ENCODE assay signal across 18 cellular contexts in the genomic region with DNA sequence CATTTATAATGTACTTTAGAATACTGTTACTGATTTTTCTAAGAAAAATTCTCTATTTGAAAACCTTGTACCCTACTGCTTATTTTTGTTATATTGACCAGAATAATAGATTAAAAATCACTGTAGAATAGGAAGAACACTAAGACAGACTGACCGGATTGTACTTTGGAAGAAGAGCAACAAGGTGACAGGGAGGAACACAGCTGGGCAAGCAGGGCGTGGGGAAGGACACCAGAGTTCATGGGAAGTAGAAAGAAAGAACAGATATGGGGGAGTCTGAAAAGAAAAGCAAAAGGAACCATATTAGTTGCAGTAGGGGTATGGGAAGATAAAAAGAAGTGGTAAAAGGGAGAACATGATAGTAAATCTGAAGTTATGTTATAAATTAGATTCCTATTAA. TPM values are rescaled to one million over a fixed set of nuclear protein-coding genes. Genes with fewer than 3 reads are reported as not detected.
A peak's percentile ranks its signal among the peaks of the same experiment; 100 is the strongest.
DNase-seq lines count a peak whose midpoint lies in the region; ATAC-seq and TF ChIP-seq lines count a peak whose summit lies in the region.
"Had no signal": no experiment of that assay in that cellular context is flagged by ENCODE, and none has a peak within 500 bp of the region (broad histone marks: within the 10 kb centered on the region; RNA-seq: fewer than 3 reads in every experiment).

No MANE protein-coding gene starts in this region.

- H3K4me3 ChIP-seq in mesenchymal stem cell (ENCODE audit: insufficient read depth in 1 of 2, low read depth in 1 of 2, low read length in 2 of 2) = no peak overlapping the region
- H3K4me3 ChIP-seq: BLaER1 treated with 17β-estradiol and CSF1 and Interleukin-3, amounts not matched to agents 10 nM and 100 nM had no signal

- H3K9me3 Mint-ChIP-seq in activated T-cell treated with anti-CD3 and anti-CD28 coated beads, Interleukin-2, amount 50 U/mL, for 72 hours = no peaks in the 10 kb centered on the region
- no peaks in the 10 kb centered on the region for H3K9me3 Mint-ChIP-seq in CD4-positive, alpha-beta T cell
- H3K9me3 Mint-ChIP-seq in immature natural killer cell = no peaks in the 10 kb centered on the region
- H3K9me3 Mint-ChIP-seq in naive thymus-derived CD8-positive, alpha-beta T cell = no peaks in the 10 kb centered on the region
- no peaks in the 10 kb centered on the region for H3K9me3 Mint-ChIP-seq in activated T-helper 2 cell treated with anti-CD3 and anti-CD28 coated beads, Interferon-gamma antibody, Interleukin-2, Interleukin-4, amounts not matched to agents 10 μg/mL and 5 μg/mL and 100 μg/mL, durations not matched to agents 14 hours and 24 hours and 36 hours
- H3K9me3 Mint-ChIP-seq: CD4-positive, alpha-beta memory T cell; H9 had no signal

- H3K23ac ChIP-seq in mesenchymal stem cell (ENCODE audit: low read length in 2 of 2) = no peak overlapping the region

- no peak overlapping the region for H2BK15ac ChIP-seq in mesenchymal stem cell (ENCODE audit: low read depth, poor library complexity, severe bottlenecking)

- H3K4ac ChIP-seq in mesenchymal stem cell (ENCODE audit: low read depth in 1 of 2, low read length in 2 of 2) = no peak overlapping the region

- no peaks in the 10 kb centered on the region for H3K27me3 Mint-ChIP-seq in activated T-cell treated with anti-CD3 and anti-CD28 coated beads, Interleukin-2, amount 50 U/mL, for 72 hours (ENCODE audit: low read depth)
- H3K27me3 Mint-ChIP-seq in CD4-positive, alpha-beta T cell = no peaks in the 10 kb centered on the region
- no peaks in the 10 kb centered on the region for H3K27me3 Mint-ChIP-seq in immature natural killer cell (ENCODE audit: low read depth in 3 of 3)
- H3K27me3 Mint-ChIP-seq in naive thymus-derived CD8-positive, alpha-beta T cell = no peaks in the 10 kb centered on the region
- H3K27me3 Mint-ChIP-seq in activated T-helper 2 cell treated with anti-CD3 and anti-CD28 coated beads, Interferon-gamma antibody, Interleukin-2, Interleukin-4, amounts not matched to agents 10 μg/mL and 5 μg/mL and 100 μg/mL, durations not matched to agents 14 hours and 24 hours and 36 hours (ENCODE audit: low read depth) = peaks cover 4% of the 10 kb centered on the region
- H3K27me3 Mint-ChIP-seq: CD4-positive, alpha-beta memory T cell had no signal

- no peak overlapping the region for H3K9ac ChIP-seq in mesenchymal stem cell (ENCODE audit: low read length)
- H3K9ac ChIP-seq: BLaER1 treated with 17β-estradiol and CSF1 and Interleukin-3, amounts not matched to agents 10 nM and 100 nM had no signal

- CTCF ChIA-PET in CD4-positive, alpha-beta T cell (lab: Charles Lee) = no interaction called here

- H2BK5ac ChIP-seq in mesenchymal stem cell (ENCODE audit: low read depth, low read length, poor library complexity, severe bottlenecking) = no peak overlapping the region

- POLR2A ChIA-PET in CD4-positive, alpha-beta T cell (lab: Charles Lee) = no interaction called here
- POLR2A ChIA-PET in naive thymus-derived CD8-positive, alpha-beta T cell (lab: Charles Lee) = no interaction called here

- H3K27ac Mint-ChIP-seq in activated T-cell treated with anti-CD3 and anti-CD28 coated beads, Interleukin-2, amount 50 U/mL, for 72 hours = peak overlapping the region; percentile 4
- peak overlapping the region; percentile 24 for H3K27ac Mint-ChIP-seq in CD4-positive, alpha-beta T cell
- peak overlapping the region; percentile 4 to 86 (median 70) for H3K27ac Mint-ChIP-seq in immature natural killer cell
- peak overlapping the region in 7 of 10 donors; percentile 1 to 78 (median 56) for H3K27ac Mint-ChIP-seq in naive thymus-derived CD8-positive, alpha-beta T cell
- H3K27ac Mint-ChIP-seq in activated T-helper 2 cell treated with anti-CD3 and anti-CD28 coated beads, Interferon-gamma antibody, Interleukin-2, Interleukin-4, amounts not matched to agents 10 μg/mL and 5 μg/mL and 100 μg/mL, durations not matched to agents 14 hours and 24 hours and 36 hours = no peak overlapping the region
- H3K27ac Mint-ChIP-seq: H9 had no signal

- H3K4me1 Mint-ChIP-seq in activated T-cell treated with anti-CD3 and anti-CD28 coated beads, Interleukin-2, amount 50 U/mL, for 72 hours (ENCODE audit: low read depth) = peaks cover 10% of the 10 kb centered on the region
- H3K4me1 Mint-ChIP-seq in CD4-positive, alpha-beta T cell (ENCODE audit: low read depth) = peaks cover 9% of the 10 kb centered on the region
- H3K4me1 Mint-ChIP-seq in immature natural killer cell = peaks cover 26 to 33% of the 10 kb centered on the region in 2 donors
- H3K4me1 Mint-ChIP-seq in naive thymus-derived CD8-positive, alpha-beta T cell = peaks cover 8 to 17% (median 12%) of the 10 kb centered on the region in 4 donors
- peaks cover 16% of the 10 kb centered on the region for H3K4me1 Mint-ChIP-seq in activated T-helper 2 cell treated with anti-CD3 and anti-CD28 coated beads, Interferon-gamma antibody, Interleukin-2, Interleukin-4, amounts not matched to agents 10 μg/mL and 5 μg/mL and 100 μg/mL, durations not matched to agents 14 hours and 24 hours and 36 hours (ENCODE audit: low read depth)

- no peak overlapping the region for H2BK12ac ChIP-seq in mesenchymal stem cell (ENCODE audit: low read length in 2 of 2)

- no peaks in the 10 kb centered on the region for H3K79me1 ChIP-seq in mesenchymal stem cell (replicated peaks; ENCODE audit: low read length, poor library complexity, severe bottlenecking)

- no peak overlapping the region for H3K14ac ChIP-seq in mesenchymal stem cell (ENCODE audit: low read length in 2 of 2)

- no peak overlapping the region for H2BK120ac ChIP-seq in mesenchymal stem cell (ENCODE audit: low read depth, low read length)

- no peak overlapping the region for H3K4me2 ChIP-seq in mesenchymal stem cell (ENCODE audit: low read length, poor library complexity, severe bottlenecking)
- H3K4me2 ChIP-seq: BLaER1 treated with 17β-estradiol and CSF1 and Interleukin-3, amounts not matched to agents 10 nM and 100 nM had no signal

- intact Hi-C loops in CD4-positive, alpha-beta T cell (cut with DNase I, micrococcal nuclease) = loop anchor here in 1 of 2 experiments (10.0 kb wide), 2 partner anchors 49 to 419 kb away; no protein-coding TSS in a partner anchor
- intact Hi-C loops in activated T-helper 2 cell treated with anti-CD3 and anti-CD28 coated beads, Interferon-gamma antibody, Interleukin-2, Interleukin-4, amounts not matched to agents 10 μg/mL and 5 μg/mL and 100 μg/mL, durations not matched to agents 14 hours and 24 hours and 36 hours (cut with micrococcal nuclease) = loop anchor here (2.0 kb wide), 1 partner anchor 43 kb away; no protein-coding TSS in a partner anchor

- H2AFZ ChIP-seq in mesenchymal stem cell (ENCODE audit: low read depth, low read length) = no peak overlapping the region

- no peak for ATAC-seq in activated T-cell treated with anti-CD3 and anti-CD28 coated beads, Interleukin-2, amount 50 U/mL, for 72 hours (replicated peaks in 1 of 2)
- no peak for ATAC-seq in CD4-positive, alpha-beta T cell (ENCODE audit: poor library complexity)
- ATAC-seq in naive thymus-derived CD8-positive, alpha-beta T cell = no peak

- H3K4me3 Mint-ChIP-seq in activated T-cell treated with anti-CD3 and anti-CD28 coated beads, Interleukin-2, amount 50 U/mL, for 72 hours = no peak overlapping the region
- no peak overlapping the region for H3K4me3 Mint-ChIP-seq in CD4-positive, alpha-beta T cell
- H3K4me3 Mint-ChIP-seq in immature natural killer cell = peak overlapping the region in 1 of 5 donors; percentile 7
- H3K4me3 Mint-ChIP-seq in naive thymus-derived CD8-positive, alpha-beta T cell = no peak overlapping the region
- H3K4me3 Mint-ChIP-seq in activated T-helper 2 cell treated with anti-CD3 and anti-CD28 coated beads, Interferon-gamma antibody, Interleukin-2, Interleukin-4, amounts not matched to agents 10 μg/mL and 5 μg/mL and 100 μg/mL, durations not matched to agents 14 hours and 24 hours and 36 hours (ENCODE audit: low read depth) = no peak overlapping the region
- H3K4me3 Mint-ChIP-seq: CD4-positive, alpha-beta memory T cell; H9 had no signal

- TF ChIP-seq CTCF in CD4-positive, alpha-beta T cell (IDR thresholded peaks at IDR 0.05) = no peak

- peaks cover 8 to 9% of the 10 kb centered on the region in 2 donors for H3K36me3 Mint-ChIP-seq in activated T-cell treated with anti-CD3 and anti-CD28 coated beads, Interleukin-2, amount 50 U/mL, for 72 hours (ENCODE audit: insufficient read depth in 2 of 2)
- peaks cover 33% of the 10 kb centered on the region for H3K36me3 Mint-ChIP-seq in CD4-positive, alpha-beta T cell (ENCODE audit: low read depth)
- H3K36me3 Mint-ChIP-seq in immature natural killer cell = peaks cover 15 to 29% (median 20%) of the 10 kb centered on the region in 3 donors
- H3K36me3 Mint-ChIP-seq in naive thymus-derived CD8-positive, alpha-beta T cell = peaks cover 0 to 30% (median 9%) of the 10 kb centered on the region in 3 donors
- no peaks in the 10 kb centered on the region for H3K36me3 Mint-ChIP-seq in activated T-helper 2 cell treated with anti-CD3 and anti-CD28 coated beads, Interferon-gamma antibody, Interleukin-2, Interleukin-4, amounts not matched to agents 10 μg/mL and 5 μg/mL and 100 μg/mL, durations not matched to agents 14 hours and 24 hours and 36 hours (ENCODE audit: low read depth)

- H3K9me3 ChIP-seq in CD4-positive, alpha-beta T cell (ENCODE audit: control insufficient read depth, low read length) = no peaks in the 10 kb centered on the region
- H3K9me3 ChIP-seq in mesenchymal stem cell (ENCODE audit: control insufficient read depth, low read length) = no peaks in the 10 kb centered on the region
- H3K9me3 ChIP-seq: BLaER1 treated with 17β-estradiol and CSF1 and Interleukin-3, amounts not matched to agents 10 nM and 100 nM had no signal

- H3K27me3 ChIP-seq in CD4-positive, alpha-beta T cell (ENCODE audit: control insufficient read depth, insufficient read depth, low read length) = no peaks in the 10 kb centered on the region
- H3K27me3 ChIP-seq in mesenchymal stem cell (ENCODE audit: control insufficient read depth in 1 of 2, insufficient read depth in 1 of 2, low read length in 2 of 2) = peaks cover 0 to 2% of the 10 kb centered on the region in 2 experiments
- H3K27me3 ChIP-seq: BLaER1 treated with 17β-estradiol and CSF1 and Interleukin-3, amounts not matched to agents 10 nM and 100 nM had no signal

- no peak overlapping the region for H3K18ac ChIP-seq in mesenchymal stem cell (ENCODE audit: low read depth in 1 of 2, low read length in 2 of 2)

- no peak overlapping the region for H2AK5ac ChIP-seq in mesenchymal stem cell (ENCODE audit: low read length, severe bottlenecking)

- H3K27ac ChIP-seq in CD4-positive, alpha-beta T cell (ENCODE audit: low read depth, low read length) = no peak overlapping the region
- H3K27ac ChIP-seq in mesenchymal stem cell (ENCODE audit: low read length, poor library complexity, severe bottlenecking) = no peak overlapping the region
- H3K27ac ChIP-seq: BLaER1 treated with 17β-estradiol and CSF1 and Interleukin-3, amounts not matched to agents 10 nM and 100 nM had no signal

- peaks cover 2% of the 10 kb centered on the region for H3K4me1 ChIP-seq in mesenchymal stem cell (ENCODE audit: control insufficient read depth, insufficient read depth, low read depth, low read length)
- H3K4me1 ChIP-seq: BLaER1 treated with 17β-estradiol and CSF1 and Interleukin-3, amounts not matched to agents 10 nM and 100 nM had no signal

- no peak for DNase-seq in activated T-cell treated with anti-CD3 and anti-CD28 coated beads, Interleukin-2, amount 50 U/mL, for 72 hours
- DNase-seq in activated T-cell treated with anti-CD3 and anti-CD28 coated beads for 4 hours (no peak), immature natural killer cell (no peak), mesenchymal stem cell (no peak), mesenteric fat pad (ENCODE audit: low spot score) (no peak)
- DNase-seq in CD4-positive, alpha-beta T cell = no peak
- no peak for DNase-seq in naive thymus-derived CD8-positive, alpha-beta T cell
- no peak for DNase-seq in activated T-helper 2 cell treated with anti-CD3 and anti-CD28 coated beads, Interferon-gamma antibody, Interleukin-2, Interleukin-4, amounts not matched to agents 10 μg/mL and 5 μg/mL and 100 μg/mL, durations not matched to agents 14 hours and 24 hours and 36 hours (ENCODE audit: low spot score)
- DNase-seq: ACHN; CD4-positive, alpha-beta memory T cell; COR-L47; DMS153; DMS79 treated with DMSO at 0.1 percent for 48 hours; EL; GOT3; H9 had no signal

- H3K36me3 ChIP-seq in mesenchymal stem cell (ENCODE audit: control insufficient read depth in 1 of 2, insufficient read depth in 2 of 2, low read depth in 1 of 2, low read length in 2 of 2) = no peaks in the 10 kb centered on the region

- no peak overlapping the region for H4K8ac ChIP-seq in mesenchymal stem cell (ENCODE audit: low read length)

- WGBS in mesenchymal stem cell = 90% methylated on average over 2 of the region's 2 CpGs

- no peak overlapping the region for H4K91ac ChIP-seq in mesenchymal stem cell (ENCODE audit: low read length)

RNA-seq across cellular contexts. Expression of a gene that starts 38.6 kb away (rescaled TPM):
- total RNA-seq in activated T-cell treated with anti-CD3 and anti-CD28 coated beads, Interleukin-2, amount 50 U/mL, for 72 hours = 10 to 100 TPM; 37.8 to 52.3 TPM
- 10 to 100 TPM; 67.0 to 69.9 TPM for total RNA-seq in CD4-positive, alpha-beta T cell
- polyA plus RNA-seq in immature natural killer cell = 100 to 1,000 TPM; 176 to 314 (median 243) TPM
- 100 to 1,000 TPM; 135 to 140 TPM for total RNA-seq in naive thymus-derived CD8-positive, alpha-beta T cell
- polyA plus RNA-seq in naive thymus-derived CD8-positive, alpha-beta T cell = 10 to 100 TPM; 57.8 to 92.2 (median 60.4) TPM
- polyA plus RNA-seq in mesenchymal stem cell (2013, experiment 1 of 2) = 0.88 TPM
- polyA plus RNA-seq in mesenchymal stem cell (2013, experiment 2 of 2) = 1.1 TPM
- 1.6 TPM for total RNA-seq in mesenteric fat pad
- 0.76 and 1.8 TPM in 2 replicates for total RNA-seq in activated T-helper 2 cell treated with anti-CD3 and anti-CD28 coated beads, Interferon-gamma antibody, Interleukin-2, Interleukin-4, amounts not matched to agents 10 μg/mL and 5 μg/mL and 100 μg/mL, durations not matched to agents 14 hours and 24 hours and 36 hours
- total RNA-seq: A172 had no signal

Comparison
In these comparisons a context has a peak if more than half of its experiments do, and no peak if none do; other contexts are left out.
1. RNA of a gene that starts 38.6 kb away (total RNA-seq): 135 to 140 TPM in naive thymus-derived CD8-positive, alpha-beta T cell, 67.0 to 69.9 TPM in CD4-positive, alpha-beta T cell and 37.8 to 52.3 TPM in activated T-cell treated with anti-CD3 and anti-CD28 coated beads, Interleukin-2, amount 50 U/mL, for 72 hours; 0.76 to 1.8 TPM in activated T-helper 2 cell treated with anti-CD3 and anti-CD28 coated beads, Interferon-gamma antibody, Interleukin-2, Interleukin-4, amounts not matched to agents 10 μg/mL and 5 μg/mL and 100 μg/mL, durations not matched to agents 14 hours and 24 hours and 36 hours and 1.6 TPM in mesenteric fat pad (single experiment); every median in the first group is over 10 times any median in the second.